In genomic region chr1:19708558-19708957, GRCh38 we compare ENCODE assay signal across 18 cellular contexts. TPM values are rescaled to one million over a fixed set of nuclear protein-coding genes. Genes with fewer than 3 reads are reported as not detected.
DNase-seq lines count a peak whose midpoint lies in the region; ATAC-seq, FAIRE-seq and TF ChIP-seq lines count a peak whose summit lies in the region.
"Had no signal": no experiment of that assay in that cellular context is flagged by ENCODE, and none has a peak within 500 bp of the region (broad histone marks: within the 10 kb centered on the region; RNA-seq: fewer than 3 reads in every experiment).

No MANE protein-coding gene starts in this region.

- H3K27ac Mint-ChIP-seq in activated CD4-positive, alpha-beta T cell treated with anti-CD3 and anti-CD28 coated beads, Interleukin-2, amount 10 ng/mL, durations not matched to agents 24 days and 14 days = peak overlapping the region; percentile 38
- peak overlapping the region; percentile 26 to 96 (median 34) for H3K27ac Mint-ChIP-seq in nephron
- H3K27ac Mint-ChIP-seq: CD4-positive, CD25-positive, alpha-beta regulatory T cell had no signal

- H3K9me3 ChIP-seq in K562 (replicated peaks; ENCODE audit: control insufficient read depth, insufficient read depth, low read depth, low read length) (no peaks in the 10 kb centered on the region), A673 (ENCODE audit: low read depth, low read length, poor library complexity, severe bottlenecking) (no peaks in the 10 kb centered on the region)
- H3K9me3 ChIP-seq: BLaER1 treated with 17β-estradiol and CSF1 and Interleukin-3, amounts not matched to agents 10 nM and 100 nM had no signal

- H3K36me3 Mint-ChIP-seq in activated CD4-positive, alpha-beta T cell treated with anti-CD3 and anti-CD28 coated beads, Interleukin-2, amount 10 ng/mL, durations not matched to agents 24 days and 14 days (ENCODE audit: low read depth) = peaks cover 11% of the 10 kb centered on the region
- H3K36me3 Mint-ChIP-seq in nephron (ENCODE audit: low read depth) = no peaks in the 10 kb centered on the region

- H2AFZ ChIP-seq in K562 (ENCODE audit: low read depth, low read length) = no peak overlapping the region
- H2AFZ ChIP-seq: GM23248 had no signal

- DNase-seq in activated CD4-positive, alpha-beta T cell treated with anti-CD3 and anti-CD28 coated beads, Interleukin-2, amount 10 ng/mL, durations not matched to agents 24 days and 14 days = no peak
- no peak for DNase-seq in activated CD4-positive, alpha-beta T cell treated with anti-CD3 and anti-CD28 coated beads for 48 hours
- DNase-seq in K562 (ENCODE audit: extremely low read depth in 1 of 4, low spot score in 3 of 4) (peak in 2 of 4 experiments; percentile 22 to 38), A673 (ENCODE audit: low spot score) (no peak), inferior parietal cortex (ENCODE audit: extremely low spot score) (no peak), NCI-H1092 treated with DMSO at 0.1 percent for 48 hours (lab: John Stamatoyannopoulos, UW) (no peak)
- DNase-seq: 8988T; ACHN; CD4-positive, CD25-positive, alpha-beta regulatory T cell; DMS53; GF-D8; GM23248 had no signal

- peaks cover 17% of the 10 kb centered on the region for H3K4me1 Mint-ChIP-seq in activated CD4-positive, alpha-beta T cell treated with anti-CD3 and anti-CD28 coated beads, Interleukin-2, amount 10 ng/mL, durations not matched to agents 24 days and 14 days
- H3K4me1 Mint-ChIP-seq in nephron = peaks cover 43% of the 10 kb centered on the region

- WGBS in K562 (ENCODE audit: insufficient coverage, low coverage, missing lambda C conversion rate) = 3% methylated on average over 5 of the region's 5 CpGs

- in situ Hi-C loops in K562 (cut with MboI) = no loop called here

- no peaks in the 10 kb centered on the region for H3K27me3 Mint-ChIP-seq in activated CD4-positive, alpha-beta T cell treated with anti-CD3 and anti-CD28 coated beads, Interleukin-2, amount 10 ng/mL, durations not matched to agents 24 days and 14 days
- peaks cover 19% of the 10 kb centered on the region for H3K27me3 Mint-ChIP-seq in nephron (ENCODE audit: low read depth)
- H3K27me3 Mint-ChIP-seq: CD4-positive, CD25-positive, alpha-beta regulatory T cell had no signal

- no peak for ATAC-seq in K562
- ATAC-seq: HCT116, HepG2 had no signal

- H3K36me3 ChIP-seq in K562 (ENCODE audit: control insufficient read depth, insufficient read depth, low read length) (no peaks in the 10 kb centered on the region), A673 (ENCODE audit: insufficient read depth, low read length, poor library complexity, severe bottlenecking) (no peaks in the 10 kb centered on the region)

- no peaks in the 10 kb centered on the region for H3K9me1 ChIP-seq in K562 (ENCODE audit: control insufficient read depth, insufficient read depth, low read length)

- H4K20me1 ChIP-seq in K562 (replicated peaks; ENCODE audit: control insufficient read depth, insufficient read depth, low read length) = 0 out of 2 replicates have a peak, but pooled peaks cover 8% of the 10 kb centered on the region

- H3K27ac ChIP-seq in K562 (ENCODE audit: extremely low read depth, low read depth, low read length) (no peak overlapping the region), A673 (ENCODE audit: low read depth, low read length, poor library complexity, severe bottlenecking) (no peak overlapping the region)
- H3K27ac ChIP-seq: BLaER1 treated with 17β-estradiol and CSF1 and Interleukin-3, amounts not matched to agents 10 nM and 100 nM; GM23248 had no signal

- no peak overlapping the region for H3K4me2 ChIP-seq in K562 (ENCODE audit: insufficient read depth, low read length)
- H3K4me2 ChIP-seq: BLaER1 treated with 17β-estradiol and CSF1 and Interleukin-3, amounts not matched to agents 10 nM and 100 nM had no signal

- TF ChIP-seq CTCF in K562 (IDR thresholded peaks at IDR 0.05 in 2 of 3, conservative IDR thresholded peaks at IDR 0.05 in 1 of 3; ENCODE audit: insufficient read depth in 2 of 3, low read depth in 1 of 3, low read length in 3 of 3) (no peak), nephron (IDR thresholded peaks at IDR 0.05; ENCODE audit: unreplicated experiment in 3 of 3) (no peak), A673 (conservative IDR thresholded peaks at IDR 0.05; ENCODE audit: low read depth, low read length) (no peak)

- no peaks in the 10 kb centered on the region for H3K79me2 ChIP-seq in K562 (ENCODE audit: control insufficient read depth, insufficient read depth, low read length)

- no peak for FAIRE-seq in K562 (lab: Jason Lieb, UNC)
- FAIRE-seq: H54, HepG2, HTR-8/SVneo had no signal

- intact Hi-C loops in activated CD4-positive, alpha-beta T cell treated with anti-CD3 and anti-CD28 coated beads, Interleukin-2, amount 10 ng/mL, durations not matched to agents 24 days and 14 days (cut with micrococcal nuclease) = no loop called here
- intact Hi-C loops in K562 (cut with micrococcal nuclease) = no loop called here
- intact Hi-C loops in A673 (cut with micrococcal nuclease; ENCODE audit: unreplicated experiment) = no loop called here

- peaks cover 12 to 35% of the 10 kb centered on the region in 2 experiments; a peak in 4 of 5 replicates for H3K27me3 ChIP-seq in K562 (ENCODE audit: control insufficient read depth in 2 of 2, insufficient read depth in 2 of 2, low read length in 2 of 2)
- no peaks in the 10 kb centered on the region for H3K27me3 ChIP-seq in A673 (replicated peaks; ENCODE audit: insufficient read depth, low read depth, low read length, poor library complexity)
- H3K27me3 ChIP-seq: BLaER1 treated with 17β-estradiol and CSF1 and Interleukin-3, amounts not matched to agents 10 nM and 100 nM had no signal

- POLR2A ChIA-PET in K562 (lab: Yijun Ruan, JAX) = interaction anchor here (0.7 kb wide), 1 partner anchor 762 kb away, joined by 3 read pairs; no protein-coding TSS in a partner anchor
- POLR2A ChIA-PET in A673 (lab: Charles Lee; ENCODE audit: low non-redundant PET) = no interaction called here

- no peaks in the 10 kb centered on the region for H3K9me3 Mint-ChIP-seq in activated CD4-positive, alpha-beta T cell treated with anti-CD3 and anti-CD28 coated beads, Interleukin-2, amount 10 ng/mL, durations not matched to agents 24 days and 14 days
- no peaks in the 10 kb centered on the region for H3K9me3 Mint-ChIP-seq in nephron
- H3K9me3 Mint-ChIP-seq: CD4-positive, CD25-positive, alpha-beta regulatory T cell had no signal

- TF ChIP-seq EP300 in K562 (IDR thresholded peaks at IDR 0.05; ENCODE audit: low read length) = no peak

- CTCF ChIA-PET in K562 (lab: Yijun Ruan, JAX; ENCODE audit: low intra/inter-chr PET ratio) (interaction anchor here (0.7 kb wide), 1 partner anchor 467 kb away, joined by 4 read pairs; no protein-coding TSS in a partner anchor), A673 (lab: Charles Lee) (no interaction called here)

- TF ChIP-seq POLR2A in K562 (conservative IDR thresholded peaks at IDR 0.05) = no peak

- no peak overlapping the region for H3K4me3 Mint-ChIP-seq in activated CD4-positive, alpha-beta T cell treated with anti-CD3 and anti-CD28 coated beads, Interleukin-2, amount 10 ng/mL, durations not matched to agents 24 days and 14 days
- peak overlapping the region in 1 of 3 experiments; percentile 12 for H3K4me3 Mint-ChIP-seq in nephron
- H3K4me3 Mint-ChIP-seq: CD4-positive, CD25-positive, alpha-beta regulatory T cell had no signal

- H3K4me3 ChIP-seq in K562 (no peak overlapping the region), A673 (ENCODE audit: low read depth, low read length, poor library complexity, severe bottlenecking) (no peak overlapping the region)
- H3K4me3 ChIP-seq: BLaER1 treated with 17β-estradiol and CSF1 and Interleukin-3, amounts not matched to agents 10 nM and 100 nM; GM23248 had no signal

- no peak overlapping the region for H3K9ac ChIP-seq in K562 (ENCODE audit: insufficient read depth in 1 of 2, low read depth in 2 of 2, low read length in 2 of 2)
- H3K9ac ChIP-seq: BLaER1 treated with 17β-estradiol and CSF1 and Interleukin-3, amounts not matched to agents 10 nM and 100 nM; GM23248 had no signal

- TF ChIP-seq RAD21 in K562 (CRISPR knock-in tag; conservative IDR thresholded peaks at IDR 0.05 in 1 of 2, IDR thresholded peaks at IDR 0.05 in 1 of 2) = no peak

- BruUV-seq in K562 (replicated peaks; lab: Mats Ljungman, UMichigan) = no TSS peak
- no TSS peak for BruUV-seq in A673 (replicated peaks; lab: Mats Ljungman, UMichigan)

- H3K4me1 ChIP-seq in K562 (replicated peaks in 1 of 2; ENCODE audit: control insufficient read depth in 2 of 2, insufficient read depth in 2 of 2, low read length in 2 of 2) (no peaks in the 10 kb centered on the region), A673 (ENCODE audit: insufficient read depth, low read length, poor library complexity, severe bottlenecking) (no peaks in the 10 kb centered on the region)

RNA-seq across cellular contexts. Expression of gene HTR6, which starts 43.9 kb away (rescaled TPM):
- not detected in 2 replicates for total RNA-seq in activated CD4-positive, alpha-beta T cell treated with anti-CD3 and anti-CD28 coated beads, Interleukin-2, amount 10 ng/mL, durations not matched to agents 24 days and 14 days
- total RNA-seq in K562 (2011; cell fraction: chromatin; rRNA removed; ENCODE audit: low replicate concordance) = not detected in 2 replicates
- total RNA-seq in K562 (2011; cell fraction: nucleolus; rRNA removed) = not detected in 2 replicates
- not detected in 2 replicates for total RNA-seq in K562 (2011; cell fraction: nucleoplasm; rRNA removed)
- total RNA-seq in K562 (2014; rRNA removed) = not detected in 2 replicates
- total RNA-seq in K562 (2014; rRNA removed; fragmentation: Illumina TruSeq; extraction: Trizol) = not detected in 2 replicates
- not detected in 2 replicates for total RNA-seq in K562 (2015; rRNA removed; fragmentation: Illumina TruSeq; extraction: Trizol)
- not detected in 2 replicates for total RNA-seq in K562 (2021)
- not detected in 2 replicates for polyA plus RNA-seq in K562 (2011; rRNA removed)
- polyA plus RNA-seq in K562 (2011; cell fraction: cytosol; rRNA removed) = not detected in 2 replicates
- not detected in 2 replicates for polyA plus RNA-seq in K562 (2011; cell fraction: nucleus; rRNA removed)
- polyA plus RNA-seq in K562 (2012) = not detected in 2 replicates
- not detected in 2 replicates for polyA plus RNA-seq in K562 (2014; fragmentation: Illumina TruSeq; extraction: Trizol)
- not detected for polyA plus RNA-seq in K562 (2014; fragmentation: Nextera tagmentation; extraction: Ambion mirVana)
- polyA plus RNA-seq in K562 (2014; rRNA removed) = not detected in 2 replicates
- polyA minus RNA-seq in K562 (2011; rRNA and poly(A)+ RNA removed) = not detected in 2 replicates
- not detected in 2 replicates for polyA minus RNA-seq in K562 (2011; cell fraction: cytosol; rRNA and poly(A)+ RNA removed)
- polyA minus RNA-seq in K562 (2011; cell fraction: nucleus; rRNA and poly(A)+ RNA removed) = not detected in 2 replicates
- total RNA-seq in A673 (2021) = not detected in 2 replicates
- total RNA-seq: CD4-positive, CD25-positive, alpha-beta regulatory T cell; GM23248 had no signal
- polyA plus RNA-seq: GM23248, HepG2 had no signal
